Comparison of ENCODE assay signal across 21 cellular contexts in the genomic region with DNA sequence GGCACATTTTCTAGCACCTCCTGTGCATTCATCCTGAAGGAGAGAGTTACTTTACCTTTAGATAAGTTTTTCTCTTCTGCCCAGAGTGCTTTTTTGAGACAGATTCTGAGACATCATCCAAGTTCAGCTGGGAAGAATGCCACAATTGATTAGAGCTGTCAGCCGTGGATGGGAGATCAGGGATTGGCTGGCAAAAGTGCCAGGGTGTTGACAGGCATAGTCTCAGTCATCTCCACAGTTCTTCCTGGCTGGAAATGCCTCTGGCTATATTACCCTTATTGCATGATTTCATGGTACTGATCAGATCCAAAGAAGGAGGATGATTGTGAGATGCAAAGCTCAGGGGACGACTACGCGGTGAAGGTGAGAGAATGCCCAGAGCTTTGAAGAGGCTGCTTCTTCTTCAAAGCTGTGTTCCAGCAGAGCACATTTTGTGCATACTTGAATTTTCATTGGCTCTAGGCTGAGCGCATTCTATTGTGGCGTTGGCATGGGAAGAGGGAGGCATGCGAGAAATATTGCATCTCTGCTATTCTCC.
DNase-seq lines count a peak whose midpoint lies in the region; ATAC-seq and TF ChIP-seq lines count a peak whose summit lies in the region.
"Had no signal": no experiment of that assay in that cellular context is flagged by ENCODE, and none has a peak within 500 bp of the region (broad histone marks: within the 10 kb centered on the region; RNA-seq: fewer than 3 reads in every experiment).

No MANE protein-coding gene starts in this region.

- H3K9me3 ChIP-seq in right cardiac atrium (ENCODE audit: control insufficient read depth, low read length) (no peaks in the 10 kb centered on the region), heart right ventricle (no peaks in the 10 kb centered on the region), neuronal stem cell (replicated peaks in 1 of 2; ENCODE audit: control insufficient read depth in 2 of 2, insufficient read depth in 1 of 2, low read depth in 1 of 2, low read length in 2 of 2) (no peaks in the 10 kb centered on the region)
- H3K9me3 ChIP-seq: BLaER1, Peyer's patch had no signal

- H2AFZ ChIP-seq in neuronal stem cell (ENCODE audit: low read length): no peak overlapping the region
- H2AFZ ChIP-seq: GM23338 had no signal

- no peaks in the 10 kb centered on the region for H3K27me3 ChIP-seq in right cardiac atrium (ENCODE audit: control insufficient read depth, insufficient read depth)
- no peaks in the 10 kb centered on the region for H3K27me3 ChIP-seq in heart right ventricle
- no peaks in the 10 kb centered on the region for H3K27me3 ChIP-seq in neuronal stem cell (ENCODE audit: control insufficient read depth in 3 of 3, insufficient read depth in 3 of 3, low read depth in 1 of 3, low read length in 3 of 3)
- no peaks in the 10 kb centered on the region for H3K27me3 ChIP-seq in mesendoderm (ENCODE audit: insufficient read depth, low read length, poor library complexity)
- H3K27me3 ChIP-seq: BLaER1, Peyer's patch had no signal

- WGBS in right cardiac atrium: 55% methylated on average over 7 of the region's 7 CpGs
- WGBS in heart right ventricle, 2 donors: 77 to 82% methylated on average over 7 of the region's 7 CpGs
- no CpG with 5 or more reads among the region's 7 CpGs for WGBS in neuronal stem cell (ENCODE audit: extremely low coverage in 2 of 2, insufficient read length in 2 of 2, insufficient replicate concordance in 1 of 2), 2 donors
- WGBS in mesendoderm (ENCODE audit: extremely low coverage, insufficient coverage, low lambda C conversion rate): no CpG with 5 or more reads among the region's 7 CpGs

- H2AK5ac ChIP-seq in neuronal stem cell (ENCODE audit: low read depth, low read length) (no peak overlapping the region), mesendoderm (ENCODE audit: low read length) (no peak overlapping the region)

- H3K18ac ChIP-seq in neuronal stem cell (ENCODE audit: low read length) (no peak overlapping the region), mesendoderm (ENCODE audit: low read length) (no peak overlapping the region)

- H3K79me2 ChIP-seq in mesendoderm (ENCODE audit: control insufficient read depth, insufficient read depth, low read length): no peaks in the 10 kb centered on the region

- no peak overlapping the region for H3K56ac ChIP-seq in mesendoderm (ENCODE audit: low read length)

- H3K4me3 ChIP-seq in right cardiac atrium (ENCODE audit: low read length): no peak overlapping the region
- H3K4me3 ChIP-seq in heart right ventricle: no peak overlapping the region
- H3K4me3 ChIP-seq in neuronal stem cell (ENCODE audit: low read length in 2 of 2): no peak overlapping the region
- H3K4me3 ChIP-seq in mesendoderm (ENCODE audit: low read length): no peak overlapping the region
- H3K4me3 ChIP-seq: BLaER1, GM12878, GM23338, Peyer's patch had no signal

- H3K14ac ChIP-seq in neuronal stem cell (ENCODE audit: low read length): no peak overlapping the region

- H3K4me2 ChIP-seq in neuronal stem cell (ENCODE audit: insufficient read depth, low read length, poor library complexity, severe bottlenecking) (no peak overlapping the region), mesendoderm (ENCODE audit: low read length) (no peak overlapping the region)
- H3K4me2 ChIP-seq: BLaER1, GM23338 had no signal

- H4K91ac ChIP-seq in neuronal stem cell (ENCODE audit: low read depth, low read length, poor library complexity): no peak overlapping the region

- no peak overlapping the region for H2BK15ac ChIP-seq in neuronal stem cell (ENCODE audit: low read length)
- H2BK15ac ChIP-seq in mesendoderm (replicated peaks; ENCODE audit: low read depth): no peak overlapping the region

- H3K9ac ChIP-seq in neuronal stem cell (ENCODE audit: low read depth, low read length, poor library complexity) (no peak overlapping the region), mesendoderm (ENCODE audit: low read length) (no peak overlapping the region)
- H3K9ac ChIP-seq: BLaER1 had no signal

- no peak overlapping the region for H4K5ac ChIP-seq in mesendoderm (ENCODE audit: low read length)

- no peak overlapping the region for H2BK12ac ChIP-seq in neuronal stem cell (ENCODE audit: low read length)

- H3K4ac ChIP-seq in neuronal stem cell (ENCODE audit: low read length): no peak overlapping the region
- no peak overlapping the region for H3K4ac ChIP-seq in mesendoderm (ENCODE audit: low read depth, low read length)

- H3K23ac ChIP-seq in neuronal stem cell (ENCODE audit: low read depth, low read length, poor library complexity): no peak overlapping the region
- H3K23ac ChIP-seq in mesendoderm (ENCODE audit: low read length): no peak overlapping the region

- H3K36me3 Mint-ChIP-seq in chondrocyte (ENCODE audit: low read depth): no peaks in the 10 kb centered on the region
- H3K36me3 Mint-ChIP-seq: CD4-positive, alpha-beta memory T cell had no signal

- H3K79me1 ChIP-seq in neuronal stem cell (ENCODE audit: low read depth, low read length): no peaks in the 10 kb centered on the region
- no peaks in the 10 kb centered on the region for H3K79me1 ChIP-seq in mesendoderm (ENCODE audit: low read length)

- ATAC-seq in right cardiac atrium (peak; percentile 50 to 77), heart right ventricle (no peak)
- ATAC-seq: GM12878, GM23338, HCT116 had no signal

- H3K4me1 Mint-ChIP-seq in chondrocyte (ENCODE audit: low read depth): peaks cover 41% of the 10 kb centered on the region
- H3K4me1 Mint-ChIP-seq: CD4-positive, alpha-beta memory T cell; GM23338 had no signal

- no peak overlapping the region for H4K8ac ChIP-seq in neuronal stem cell (ENCODE audit: low read depth, low read length)
- H4K8ac ChIP-seq in mesendoderm (ENCODE audit: low read depth, low read length): no peak overlapping the region

- H3K27me3 Mint-ChIP-seq in chondrocyte (ENCODE audit: low read depth): no peaks in the 10 kb centered on the region
- H3K27me3 Mint-ChIP-seq: CD4-positive, alpha-beta memory T cell had no signal

- no peak for TF ChIP-seq CTCF in heart right ventricle (IDR thresholded peaks at IDR 0.05)
- no peak for TF ChIP-seq CTCF in chondrocyte (IDR thresholded peaks at IDR 0.05)

- intact Hi-C loops in right cardiac atrium (cut with DNase I) (no loop called here), heart right ventricle (cut with DNase I) (no loop called here)

- no peak overlapping the region for H2BK120ac ChIP-seq in neuronal stem cell (ENCODE audit: low read depth, low read length)
- H2BK120ac ChIP-seq in mesendoderm (ENCODE audit: low read depth, low read length): no peak overlapping the region

- no peaks in the 10 kb centered on the region for H3K36me3 ChIP-seq in heart right ventricle
- H3K36me3 ChIP-seq in neuronal stem cell (replicated peaks in 1 of 2; ENCODE audit: control insufficient read depth in 2 of 2, insufficient read depth in 2 of 2, low read length in 2 of 2): no peaks in the 10 kb centered on the region
- H3K36me3 ChIP-seq in mesendoderm (ENCODE audit: control insufficient read depth, insufficient read depth, low read length): no peaks in the 10 kb centered on the region
- H3K36me3 ChIP-seq: BLaER1, Peyer's patch had no signal

- H3K4me1 ChIP-seq in right cardiac atrium (ENCODE audit: control insufficient read depth, insufficient read depth, low read length) (peaks cover 3% of the 10 kb centered on the region), heart right ventricle (peaks cover 0 to 20% (median 0%) of the 10 kb centered on the region in 9 donors), neuronal stem cell (ENCODE audit: control insufficient read depth in 2 of 2, insufficient read depth in 1 of 2, low read depth in 1 of 2, low read length in 2 of 2) (peaks cover 16 to 27% of the 10 kb centered on the region in 2 donors), mesendoderm (ENCODE audit: control insufficient read depth, low read depth, low read length) (no peaks in the 10 kb centered on the region)
- H3K4me1 ChIP-seq: BLaER1, Peyer's patch had no signal

- no peaks in the 10 kb centered on the region for H3K9me3 Mint-ChIP-seq in chondrocyte (ENCODE audit: low read depth)
- H3K9me3 Mint-ChIP-seq: GM23338 had no signal

- no peak overlapping the region for H3K4me3 Mint-ChIP-seq in chondrocyte (ENCODE audit: unreplicated experiment)
- H3K4me3 Mint-ChIP-seq: CD4-positive, alpha-beta memory T cell; GM23338 had no signal

- H2BK5ac ChIP-seq in neuronal stem cell (ENCODE audit: low read length) (no peak overlapping the region), mesendoderm (ENCODE audit: low read length) (no peak overlapping the region)

- peak overlapping the region; percentile 76 for H3K27ac Mint-ChIP-seq in chondrocyte (ENCODE audit: unreplicated experiment)
- H3K27ac Mint-ChIP-seq: CD4-positive, alpha-beta memory T cell; GM23338 had no signal

- peak in 2 of 3 donors; percentile 16 to 62 for DNase-seq in right cardiac atrium
- DNase-seq in heart right ventricle: no peak
- no peak for DNase-seq in chondrocyte (ENCODE audit: low spot score)
- peak; percentile 40 for DNase-seq in neuronal stem cell (ENCODE audit: low spot score)
- no peak for DNase-seq in mesendoderm
- no peak for DNase-seq in mucosa of gallbladder (ENCODE audit: low spot score)
- no peak for DNase-seq in cortex of kidney (lab: John Stamatoyannopoulos, UW)
- no peak for DNase-seq in activated CD8-positive, alpha-beta memory T cell treated with anti-CD3 and anti-CD28 coated beads, Interleukin-2, amount 50 U/mL, for 48 hours
- DNase-seq: CD4-positive, alpha-beta memory T cell; DMS53; EL; IMR-90; NCI-H1048; NCI-H1436 treated with DMSO at 0.1 percent for 48 hours; NCI-H2029; Peyer's patch had no signal

- H3K27ac ChIP-seq in right cardiac atrium (ENCODE audit: low read length) (no peak overlapping the region), heart right ventricle (no peak overlapping the region), neuronal stem cell (replicated peaks; ENCODE audit: low read length) (peak overlapping the region; percentile 73), mesendoderm (ENCODE audit: low read depth, low read length) (no peak overlapping the region)
- H3K27ac ChIP-seq: BLaER1, HL-60, Peyer's patch had no signal

Comparison
In these comparisons a context has a peak if more than half of its experiments do, and no peak if none do; other contexts are left out.
1. ATAC-seq: peak in right cardiac atrium (2 of 2); none in heart right ventricle (0 of 8).
2. DNase-seq: peak in right cardiac atrium (2 of 3) and neuronal stem cell (single experiment); none in heart right ventricle (0 of 2), chondrocyte (single experiment), mesendoderm (single experiment), mucosa of gallbladder (single experiment), cortex of kidney (single experiment) and activated CD8-positive, alpha-beta memory T cell treated with anti-CD3 and anti-CD28 coated beads, Interleukin-2, amount 50 U/mL, for 48 hours (single experiment).